ENCODE assay signal across 10 cellular contexts in the genomic region with DNA sequence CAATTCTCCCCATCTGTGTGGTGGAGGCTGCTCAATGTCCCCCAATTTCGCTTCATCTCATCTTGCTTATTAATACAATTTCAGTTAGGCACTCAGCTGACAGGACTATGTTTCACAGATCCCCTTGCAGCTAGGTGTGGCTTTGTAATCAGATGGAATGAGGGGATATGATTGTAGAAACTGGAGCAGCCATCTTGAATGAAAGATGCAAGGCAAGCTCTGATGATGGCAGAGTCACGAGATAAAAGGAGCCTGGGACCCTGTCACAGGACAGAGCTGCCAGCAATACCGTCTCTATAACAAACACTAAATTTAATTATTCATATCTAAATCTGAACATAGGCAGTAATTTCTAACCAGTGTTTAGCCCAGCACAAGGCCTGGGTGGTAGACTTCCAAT. TPM values are rescaled to one million over a fixed set of nuclear protein-coding genes. Genes with fewer than 3 reads are reported as not detected.
A peak's percentile ranks its signal among the peaks of the same experiment; 100 is the strongest.
DNase-seq lines count a peak whose midpoint lies in the region; ATAC-seq and TF ChIP-seq lines count a peak whose summit lies in the region.
"Had no signal": no experiment of that assay in that cellular context is flagged by ENCODE, and none has a peak within 500 bp of the region (broad histone marks: within the 10 kb centered on the region; RNA-seq: fewer than 3 reads in every experiment).

No MANE protein-coding gene starts in this region.

- no peak for DNase-seq in CD4-positive, CD25-positive, alpha-beta regulatory T cell
- DNase-seq in Karpas-422 (peak; percentile 44), MCF 10A (ENCODE audit: unreplicated experiment) (no peak), osteocyte (ENCODE audit: extremely low spot score, unreplicated experiment) (no peak), NCI-H446 treated with DMSO at 0.1 percent for 48 hours (lab: John Stamatoyannopoulos, UW) (no peak), epidermal melanocyte (ENCODE audit: insufficient read length, low spot score) (no peak), NCI-H1105 (lab: John Stamatoyannopoulos, UW) (no peak), NCI-H1436 treated with DMSO at 0.1 percent for 48 hours (lab: John Stamatoyannopoulos, UW) (no peak)
- DNase-seq: DMS53, NCI-H2171 treated with DMSO at 0.1 percent for 48 hours had no signal

- POLR2A ChIA-PET in MCF 10A (lab: Yijun Ruan, JAX), result interaction anchor here (0.7 to 5.5 kb wide), 16 partner anchors 10 to 720 kb away, joined by 3 to 44 read pairs (median 4); partner anchors contain the start of genes CBLL1, COG5, DUS4L and LAMB1

- CTCF ChIA-PET in MCF 10A (lab: Yijun Ruan, JAX), result interaction anchor here (0.6 to 4.3 kb wide), 13 partner anchors 10 to 1825 kb away, joined by 3 to 35 read pairs (median 4); partner anchors contain the start of gene BCAP29

- no peaks in the 10 kb centered on the region for H3K9me3 ChIP-seq in CD4-positive, CD25-positive, alpha-beta regulatory T cell (ENCODE audit: control insufficient read depth in 2 of 2, low read length in 2 of 2)
- H3K9me3 ChIP-seq in Karpas-422 (ENCODE audit: low read length), result no peaks in the 10 kb centered on the region

- peaks cover 12% of the 10 kb centered on the region for H3K36me3 ChIP-seq in CD4-positive, CD25-positive, alpha-beta regulatory T cell (ENCODE audit: control insufficient read depth, insufficient read depth, low read length)
- H3K36me3 ChIP-seq in Karpas-422 (ENCODE audit: insufficient read depth, low read length), result peaks cover 13% of the 10 kb centered on the region; the same call in 1 of the 2 replicates

- H3K4me1 ChIP-seq in CD4-positive, CD25-positive, alpha-beta regulatory T cell (ENCODE audit: control insufficient read depth, insufficient read depth, low read length, poor library complexity, severe bottlenecking), result peaks cover 44% of the 10 kb centered on the region
- peaks cover 29% of the 10 kb centered on the region for H3K4me1 ChIP-seq in Karpas-422 (ENCODE audit: low read length)

- H3K9me2 ChIP-seq in Karpas-422 (replicated peaks; ENCODE audit: insufficient read depth, low read length), result no peaks in the 10 kb centered on the region

- no TSS peak for BruUV-seq in MCF 10A (replicated peaks; lab: Mats Ljungman, UMichigan)

- intact Hi-C loops in MCF 10A (cut with micrococcal nuclease), result loop anchor here (10.0 kb wide), 1 partner anchor 125 kb away; no protein-coding TSS in a partner anchor

- TF ChIP-seq CTCF in MCF 10A (IDR thresholded peaks at IDR 0.05; ENCODE audit: unreplicated experiment), result no peak
- no peak for TF ChIP-seq CTCF in osteocyte (IDR thresholded peaks at IDR 0.05)

- no peaks in the 10 kb centered on the region for H3K27me3 ChIP-seq in CD4-positive, CD25-positive, alpha-beta regulatory T cell (ENCODE audit: control insufficient read depth, insufficient read depth, low read length)
- no peaks in the 10 kb centered on the region for H3K27me3 ChIP-seq in Karpas-422 (ENCODE audit: low read length)

- peak overlapping the region; percentile 95 for H3K27ac ChIP-seq in CD4-positive, CD25-positive, alpha-beta regulatory T cell (ENCODE audit: insufficient read depth, low read length, poor library complexity, severe bottlenecking)
- peak overlapping the region; percentile 39; the same call in 1 of the 2 replicates for H3K27ac ChIP-seq in Karpas-422 (ENCODE audit: low read length)

- H3K9me3 Mint-ChIP-seq in CD4-positive, CD25-positive, alpha-beta regulatory T cell, result peaks cover 0 to 1% (median 0%) of the 10 kb centered on the region in 7 donors
- no peaks in the 10 kb centered on the region for H3K9me3 Mint-ChIP-seq in MCF 10A (ENCODE audit: unreplicated experiment)
- no peaks in the 10 kb centered on the region for H3K9me3 Mint-ChIP-seq in osteocyte (ENCODE audit: unreplicated experiment)

- H3K4me3 ChIP-seq in CD4-positive, CD25-positive, alpha-beta regulatory T cell (ENCODE audit: low read depth, low read length), result peak overlapping the region; percentile 90
- peak overlapping the region; percentile 91 for H3K4me3 ChIP-seq in Karpas-422 (ENCODE audit: low read length)

- peak overlapping the region in 2 of 3 donors; percentile 98 to 99 for H3K27ac Mint-ChIP-seq in CD4-positive, CD25-positive, alpha-beta regulatory T cell
- H3K27ac Mint-ChIP-seq in MCF 10A (ENCODE audit: low read depth, unreplicated experiment) (no peak overlapping the region), osteocyte (ENCODE audit: unreplicated experiment) (no peak overlapping the region)

- H3K79me2 ChIP-seq in Karpas-422 (ENCODE audit: low read length), result peaks cover 40% of the 10 kb centered on the region

- peaks cover 25 to 48% (median 34%) of the 10 kb centered on the region in 4 donors for H3K4me1 Mint-ChIP-seq in CD4-positive, CD25-positive, alpha-beta regulatory T cell
- peaks cover 16% of the 10 kb centered on the region for H3K4me1 Mint-ChIP-seq in MCF 10A (ENCODE audit: insufficient read depth, unreplicated experiment)
- H3K4me1 Mint-ChIP-seq in osteocyte (ENCODE audit: unreplicated experiment), result peaks cover 32% of the 10 kb centered on the region

- peaks cover 16% of the 10 kb centered on the region for H3K27me3 Mint-ChIP-seq in CD4-positive, CD25-positive, alpha-beta regulatory T cell
- H3K27me3 Mint-ChIP-seq in MCF 10A (ENCODE audit: insufficient read depth, unreplicated experiment) (peaks cover 12% of the 10 kb centered on the region), osteocyte (ENCODE audit: unreplicated experiment) (peaks cover 18% of the 10 kb centered on the region)

- no peaks in the 10 kb centered on the region for H4K20me1 ChIP-seq in Karpas-422 (ENCODE audit: insufficient read depth, low read depth, low read length)

- peak overlapping the region; percentile 96 for H2AFZ ChIP-seq in Karpas-422 (ENCODE audit: low read length)

- peak overlapping the region; percentile 96 to 100 (median 97) for H3K4me3 Mint-ChIP-seq in CD4-positive, CD25-positive, alpha-beta regulatory T cell
- H3K4me3 Mint-ChIP-seq in MCF 10A (ENCODE audit: unreplicated experiment) (peak overlapping the region; percentile 86), osteocyte (ENCODE audit: unreplicated experiment) (peak overlapping the region; percentile 100)

- no peak for ATAC-seq in CD4-positive, CD25-positive, alpha-beta regulatory T cell (ENCODE audit: low read depth in 2 of 2)

- H3K4me2 ChIP-seq in Karpas-422 (ENCODE audit: low read depth, low read length, poor library complexity, severe bottlenecking), result peak overlapping the region; percentile 90

- H3K36me3 Mint-ChIP-seq in CD4-positive, CD25-positive, alpha-beta regulatory T cell, result peaks cover 16% of the 10 kb centered on the region
- H3K36me3 Mint-ChIP-seq in MCF 10A (ENCODE audit: insufficient read depth, unreplicated experiment) (peaks cover 11% of the 10 kb centered on the region), osteocyte (ENCODE audit: unreplicated experiment) (peaks cover 10% of the 10 kb centered on the region)

- peak overlapping the region; percentile 74 for H3K9ac ChIP-seq in Karpas-422 (ENCODE audit: low read length)

RNA-seq across cellular contexts. Expression of gene DLD, which starts 1.0 kb away (rescaled TPM):
- 66.7 TPM for total RNA-seq in CD4-positive, CD25-positive, alpha-beta regulatory T cell
- polyA plus RNA-seq in CD4-positive, CD25-positive, alpha-beta regulatory T cell, result 10 to 100 TPM; 44.3 to 81.8 (median 49.9) TPM
- total RNA-seq in Karpas-422 (2014; rRNA removed; shearing (Covaris generic); ENCODE audit: low replicate concordance), result 76.3 and 103 TPM in 2 replicates
- 83.0 and 85.7 TPM in 2 replicates for total RNA-seq in MCF 10A (2022)
- 56.8 and 59.8 TPM in 2 replicates for total RNA-seq in osteocyte

Comparison
In these comparisons a context has a peak if more than half of its experiments do, and no peak if none do; other contexts are left out.
1. H3K27ac Mint-ChIP-seq: peak in CD4-positive, CD25-positive, alpha-beta regulatory T cell (2 of 3); none in MCF 10A (single experiment) and osteocyte (single experiment).
2. Peak in every context shown above with its lines, with median percentiles within 50 percentile points of each other: H3K4me3 Mint-ChIP-seq.